15 cellular contexts compared by ENCODE assay signal in the genomic region with DNA sequence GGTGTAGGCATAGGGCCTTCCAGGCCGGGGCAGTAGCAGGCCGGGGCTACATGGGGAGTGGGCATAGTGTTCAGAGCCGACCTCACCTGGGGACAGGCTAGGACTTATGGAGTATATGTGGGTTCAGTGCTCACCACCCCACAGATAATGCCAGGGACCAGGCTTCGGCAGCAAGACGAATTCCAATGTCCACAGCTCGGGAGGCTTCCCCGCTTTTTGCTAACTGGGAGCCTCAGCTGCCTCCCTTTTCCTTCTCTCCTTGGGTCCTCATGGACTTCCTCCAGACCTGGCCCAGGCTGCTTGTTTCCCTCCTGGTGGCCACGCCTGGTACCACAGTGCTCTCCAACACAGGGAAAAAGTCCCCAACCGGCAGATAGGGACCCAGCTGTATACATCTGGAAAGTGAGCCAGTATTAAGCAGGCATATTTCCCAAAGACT. TPM values are rescaled to one million over a fixed set of nuclear protein-coding genes. Genes with fewer than 3 reads are reported as not detected.
DNase-seq lines count a peak whose midpoint lies in the region; ATAC-seq, FAIRE-seq and TF ChIP-seq lines count a peak whose summit lies in the region.
"Had no signal": no experiment of that assay in that cellular context is flagged by ENCODE, and none has a peak within 500 bp of the region (broad histone marks: within the 10 kb centered on the region; RNA-seq: fewer than 3 reads in every experiment).

No MANE protein-coding gene starts in this region.

- H3K4me1 ChIP-seq in foreskin keratinocyte, result no peaks in the 10 kb centered on the region
- H3K4me1 ChIP-seq: HAP-1 had no signal

- H3K4me1 Mint-ChIP-seq in stimulated activated naive CD8-positive, alpha-beta T cell treated with anti-CD3 and anti-CD28 coated beads, Interleukin-15, amount 100 ng/mL, for 72 hours, result no peaks in the 10 kb centered on the region
- H3K4me1 Mint-ChIP-seq: central memory CD8-positive, alpha-beta T cell had no signal

- ATAC-seq in stimulated activated naive CD8-positive, alpha-beta T cell treated with anti-CD3 and anti-CD28 coated beads, Interleukin-15, Interleukin-2, amounts not matched to agents 100 U/mL and 50 U/mL, for 24 hours, result peak; percentile 55
- no peak for ATAC-seq in stimulated activated naive CD8-positive, alpha-beta T cell treated with anti-CD3 and anti-CD28 coated beads, Interleukin-15, amount 100 ng/mL, for 72 hours
- peak; percentile 76 for ATAC-seq in foreskin keratinocyte
- ATAC-seq in HG03095 (IDR thresholded peaks at IDR 0.05; ENCODE audit: unreplicated experiment), result no peak
- ATAC-seq: activated CD4-positive, CD25-positive, alpha-beta regulatory T cell treated with anti-CD3 and anti-CD28 coated beads, Interleukin-2, amount 50 U/mL, for 24 hours had no signal

- H3K27me3 ChIP-seq in foreskin keratinocyte, result peaks cover 3% of the 10 kb centered on the region

- DNase-seq in stimulated activated naive CD8-positive, alpha-beta T cell treated with anti-CD3 and anti-CD28 coated beads, Interleukin-15, Interleukin-2, amounts not matched to agents 100 U/mL and 50 U/mL, for 24 hours, result no peak
- DNase-seq in stimulated activated naive CD8-positive, alpha-beta T cell treated with anti-CD3 and anti-CD28 coated beads, Interleukin-15, amount 100 ng/mL, for 72 hours, result no peak
- peak; percentile 15 for DNase-seq in RPMI7951 (ENCODE audit: low read depth)
- no peak for DNase-seq in foreskin keratinocyte
- no peak for DNase-seq in NCI-H1048 (lab: John Stamatoyannopoulos, UW)
- no peak for DNase-seq in D721Med (ENCODE audit: insufficient read length, low spot score)
- DNase-seq in foreskin melanocyte, result no peak
- DNase-seq: NCI-H1930; stimulated activated CD4-positive, alpha-beta T cell treated with anti-CD3 and anti-CD28 coated beads, Interleukin-4, amount 100 ng/mL, for 1 hour had no signal

- TF ChIP-seq CTCF in foreskin keratinocyte (conservative IDR thresholded peaks at IDR 0.05) (peak; percentile 57), D721Med (IDR thresholded peaks at IDR 0.05; ENCODE audit: insufficient read depth, missing control alignments) (no peak)

- no peak overlapping the region for H3K27ac ChIP-seq in foreskin keratinocyte

- no peaks in the 10 kb centered on the region for H3K9me3 Mint-ChIP-seq in stimulated activated naive CD8-positive, alpha-beta T cell treated with anti-CD3 and anti-CD28 coated beads, Interleukin-15, amount 100 ng/mL, for 72 hours
- H3K9me3 Mint-ChIP-seq: central memory CD8-positive, alpha-beta T cell had no signal

- H3K27me3 Mint-ChIP-seq in stimulated activated naive CD8-positive, alpha-beta T cell treated with anti-CD3 and anti-CD28 coated beads, Interleukin-15, amount 100 ng/mL, for 72 hours, result peaks cover 5% of the 10 kb centered on the region

- H3K27ac Mint-ChIP-seq in stimulated activated naive CD8-positive, alpha-beta T cell treated with anti-CD3 and anti-CD28 coated beads, Interleukin-15, amount 100 ng/mL, for 72 hours, result no peak overlapping the region

- no peak overlapping the region for H3K4me3 Mint-ChIP-seq in stimulated activated naive CD8-positive, alpha-beta T cell treated with anti-CD3 and anti-CD28 coated beads, Interleukin-15, amount 100 ng/mL, for 72 hours
- H3K4me3 Mint-ChIP-seq: central memory CD8-positive, alpha-beta T cell had no signal

- FAIRE-seq in D721Med (lab: Jason Lieb, UNC), result no peak
- FAIRE-seq: G401.6 had no signal

RNA-seq across cellular contexts. Expression of a gene that starts 20.1 kb away (rescaled TPM):
- total RNA-seq in RPMI7951 (2014; rRNA removed; shearing (Covaris generic)), result 1.4 and 2.1 TPM in 2 replicates
- total RNA-seq in foreskin keratinocyte, result 5.5 and 6.8 TPM in 2 replicates
- 4.0 and 4.2 TPM in 2 replicates for polyA plus RNA-seq in foreskin keratinocyte

RNA-seq across cellular contexts. Expression of a gene that starts 47.3 kb away (rescaled TPM):
- total RNA-seq in RPMI7951 (2014; rRNA removed; shearing (Covaris generic)), result not detected in 2 replicates
- not detected in 2 replicates for total RNA-seq in foreskin keratinocyte
- polyA plus RNA-seq in foreskin keratinocyte, result not detected in 2 replicates
- total RNA-seq: lung microvascular endothelial cell had no signal

RNA-seq across cellular contexts. Expression of a gene that starts 54.6 kb away (rescaled TPM):
- 6.9 and 9.0 TPM in 2 replicates for total RNA-seq in RPMI7951 (2014; rRNA removed; shearing (Covaris generic))
- total RNA-seq in foreskin keratinocyte, result 0.53 and 0.61 TPM in 2 replicates
- 0.58 and 0.65 TPM in 2 replicates for polyA plus RNA-seq in foreskin keratinocyte

RNA-seq across cellular contexts. Expression of a gene that starts 56.0 kb away (rescaled TPM):
- total RNA-seq in RPMI7951 (2014; rRNA removed; shearing (Covaris generic)), result 0.10 and 0.60 TPM in 2 replicates
- total RNA-seq in foreskin keratinocyte, result not detected in 2 replicates
- polyA plus RNA-seq in foreskin keratinocyte, result 0.03 TPM in 1 of 2 replicates, not detected in the other

Comparison
In these comparisons a context has a peak if more than half of its experiments do, and no peak if none do; other contexts are left out.
1. ATAC-seq: peak in stimulated activated naive CD8-positive, alpha-beta T cell treated with anti-CD3 and anti-CD28 coated beads, Interleukin-15, Interleukin-2, amounts not matched to agents 100 U/mL and 50 U/mL, for 24 hours (single experiment) and foreskin keratinocyte (single experiment); none in stimulated activated naive CD8-positive, alpha-beta T cell treated with anti-CD3 and anti-CD28 coated beads, Interleukin-15, amount 100 ng/mL, for 72 hours (single experiment) and HG03095 (single experiment).